Comparison of ENCODE assay signal across 1 cellular context in the genomic region with DNA sequence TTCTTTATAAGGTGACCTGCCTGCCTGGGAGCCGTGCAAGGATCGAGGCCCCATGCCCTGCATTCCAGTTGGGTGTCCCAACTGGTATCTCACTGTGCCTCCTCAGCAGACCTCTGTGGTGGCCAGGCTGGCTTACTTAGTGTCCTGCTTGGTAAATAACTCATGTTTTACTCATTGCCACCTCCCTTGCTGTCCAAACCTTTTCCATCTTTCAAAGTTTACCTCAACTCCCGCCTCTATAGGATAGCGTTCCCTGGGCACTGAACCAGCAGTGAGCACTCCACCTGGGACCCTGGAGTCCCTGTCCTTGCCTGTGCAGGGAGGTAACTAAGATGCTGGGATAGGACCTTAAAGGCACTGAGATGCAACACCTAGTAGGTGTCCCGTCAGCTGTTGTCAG.
TF ChIP-seq lines count a peak whose summit lies in the region.

No MANE protein-coding gene starts in this region.

TF ChIP-seq in K562, 482 proteins besides CTCF, POLR2A, EP300 and RAD21 (continued from another document):
- no peak for TF ChIP-seq GTF2E2 (tag; IDR thresholded peaks at IDR 0.05)
- TF ChIP-seq SIN3B (IDR thresholded peaks at IDR 0.05; ENCODE audit: low read depth): no peak
- no peak for TF ChIP-seq STAG1 (CRISPR knock-in tag; IDR thresholded peaks at IDR 0.05; ENCODE audit: borderline replicate concordance)
- TF ChIP-seq, protein P1, sequence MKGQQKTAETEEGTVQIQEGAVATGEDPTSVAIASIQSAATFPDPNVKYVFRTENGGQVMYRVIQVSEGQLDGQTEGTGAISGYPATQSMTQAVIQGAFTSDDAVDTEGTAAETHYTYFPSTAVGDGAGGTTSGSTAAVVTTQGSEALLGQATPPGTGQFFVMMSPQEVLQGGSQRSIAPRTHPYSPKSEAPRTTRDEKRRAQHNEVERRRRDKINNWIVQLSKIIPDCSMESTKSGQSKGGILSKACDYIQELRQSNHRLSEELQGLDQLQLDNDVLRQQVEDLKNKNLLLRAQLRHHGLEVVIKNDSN (CRISPR knock-in tag; IDR thresholded peaks at IDR 0.05): no peak
- no peak for TF ChIP-seq NCOA1 (IDR thresholded peaks at IDR 0.05; ENCODE audit: low read depth)
- no peak for TF ChIP-seq POLR3A (IDR thresholded peaks at IDR 0.05; ENCODE audit: borderline replicate concordance, extremely low read depth, insufficient read depth, insufficient read length)
- no peak for TF ChIP-seq TFAM (CRISPR knock-in tag; conservative IDR thresholded peaks at IDR 0.05)
- 0 out of 2 replicates have a peak, but pooled peaks have one; percentile 26 for TF ChIP-seq E2F3 (CRISPR knock-in tag; IDR thresholded peaks at IDR 0.05)
- no peak for TF ChIP-seq KLF16 (IDR thresholded peaks at IDR 0.05)
